In genomic region chr11:9016916-9017642, GRCh38 we compare ENCODE assay signal across 20 cellular contexts. TPM values are rescaled to one million over a fixed set of nuclear protein-coding genes. Genes with fewer than 3 reads are reported as not detected.
DNase-seq lines count a peak whose midpoint lies in the region; ATAC-seq, FAIRE-seq and TF ChIP-seq lines count a peak whose summit lies in the region.
"Had no signal": no experiment of that assay in that cellular context is flagged by ENCODE, and none has a peak within 500 bp of the region (broad histone marks: within the 10 kb centered on the region; RNA-seq: fewer than 3 reads in every experiment).

No MANE protein-coding gene starts in this region.

- no peak overlapping the region for H3K9ac ChIP-seq in K562 (ENCODE audit: insufficient read depth in 1 of 2, low read depth in 2 of 2, low read length in 2 of 2)
- no peak overlapping the region for H3K9ac ChIP-seq in smooth muscle cell (ENCODE audit: low read depth)
- H3K9ac ChIP-seq: parathyroid adenoma had no signal

- no TSS peak for BruUV-seq in K562 (replicated peaks; lab: Mats Ljungman, UMichigan)

- no peaks in the 10 kb centered on the region for H3K9me3 Mint-ChIP-seq in activated naive CD8-positive, alpha-beta T cell treated with anti-CD3 and anti-CD28 coated beads, Interleukin-2, amount 10 ng/mL, durations not matched to agents 7 days and 5 days
- peaks cover 1% of the 10 kb centered on the region for H3K9me3 Mint-ChIP-seq in activated naive CD8-positive, alpha-beta T cell treated with anti-CD3 and anti-CD28 coated beads for 36 hours
- no peaks in the 10 kb centered on the region for H3K9me3 Mint-ChIP-seq in stimulated activated effector memory CD8-positive, alpha-beta T cell treated with anti-CD3 and anti-CD28 coated beads, Interleukin-12 subunit alpha, Interleukin-12 subunit beta, amount 100 ng/mL, for 72 hours
- H3K9me3 Mint-ChIP-seq: naive thymus-derived CD4-positive, alpha-beta T cell had no signal

- in situ Hi-C loops in K562 (cut with MboI) = loop anchor here (10.0 kb wide), 1 partner anchor 118 kb away; no protein-coding TSS in a partner anchor

- ATAC-seq in activated naive CD8-positive, alpha-beta T cell treated with anti-CD3 and anti-CD28 coated beads, Interleukin-2, amount 10 ng/mL, durations not matched to agents 7 days and 5 days (ENCODE audit: low read depth) = peak; percentile 42
- ATAC-seq in K562 (no peak), esophagus mucosa (no peak)
- ATAC-seq in stimulated activated effector memory CD8-positive, alpha-beta T cell treated with anti-CD3 and anti-CD28 coated beads, Interleukin-12 subunit alpha, Interleukin-12 subunit beta, amount 100 ng/mL, for 72 hours = no peak

- no peak for TF ChIP-seq EP300 in K562 (IDR thresholded peaks at IDR 0.05; ENCODE audit: low read length)

- CTCF ChIA-PET in K562 (lab: Yijun Ruan, JAX; ENCODE audit: low intra/inter-chr PET ratio) = interaction anchor here (1.5 to 1.9 kb wide), 2 partner anchors 116 to 490 kb away, joined by 3 to 6 read pairs; no protein-coding TSS in a partner anchor

- H2AFZ ChIP-seq in K562 (ENCODE audit: low read depth, low read length) (0 out of 2 replicates have a peak overlapping the region, but pooled peaks have one; percentile 8), smooth muscle cell (ENCODE audit: low read depth) (peak overlapping the region; percentile 41)
- H2AFZ ChIP-seq: parathyroid adenoma had no signal

- peaks cover 11% of the 10 kb centered on the region for H3K27me3 Mint-ChIP-seq in activated naive CD8-positive, alpha-beta T cell treated with anti-CD3 and anti-CD28 coated beads, Interleukin-2, amount 10 ng/mL, durations not matched to agents 7 days and 5 days
- peaks cover 9% of the 10 kb centered on the region for H3K27me3 Mint-ChIP-seq in activated naive CD8-positive, alpha-beta T cell treated with anti-CD3 and anti-CD28 coated beads for 36 hours

- no peaks in the 10 kb centered on the region for H3K36me3 ChIP-seq in K562 (ENCODE audit: control insufficient read depth, insufficient read depth, low read length)
- H3K36me3 ChIP-seq in smooth muscle cell (ENCODE audit: low read depth) = no peaks in the 10 kb centered on the region

- no peak overlapping the region for H3K27ac Mint-ChIP-seq in activated naive CD8-positive, alpha-beta T cell treated with anti-CD3 and anti-CD28 coated beads, Interleukin-2, amount 10 ng/mL, durations not matched to agents 7 days and 5 days
- H3K27ac Mint-ChIP-seq in activated naive CD8-positive, alpha-beta T cell treated with anti-CD3 and anti-CD28 coated beads for 36 hours = no peak overlapping the region
- H3K27ac Mint-ChIP-seq in stimulated activated effector memory CD8-positive, alpha-beta T cell treated with anti-CD3 and anti-CD28 coated beads, Interleukin-12 subunit alpha, Interleukin-12 subunit beta, amount 100 ng/mL, for 72 hours = no peak overlapping the region
- H3K27ac Mint-ChIP-seq: CD4-positive, CD25-positive, alpha-beta regulatory T cell; H9 had no signal

- H3K27me3 ChIP-seq in K562 (ENCODE audit: control insufficient read depth in 2 of 2, insufficient read depth in 2 of 2, low read length in 2 of 2) = peaks cover 2 to 35% of the 10 kb centered on the region in 2 experiments; a peak in 3 of 5 replicates
- H3K27me3 ChIP-seq in smooth muscle cell (ENCODE audit: low read depth) = no peaks in the 10 kb centered on the region

- H3K36me3 Mint-ChIP-seq in activated naive CD8-positive, alpha-beta T cell treated with anti-CD3 and anti-CD28 coated beads, Interleukin-2, amount 10 ng/mL, durations not matched to agents 7 days and 5 days = no peaks in the 10 kb centered on the region
- no peaks in the 10 kb centered on the region for H3K36me3 Mint-ChIP-seq in activated naive CD8-positive, alpha-beta T cell treated with anti-CD3 and anti-CD28 coated beads for 36 hours
- H3K36me3 Mint-ChIP-seq in stimulated activated effector memory CD8-positive, alpha-beta T cell treated with anti-CD3 and anti-CD28 coated beads, Interleukin-12 subunit alpha, Interleukin-12 subunit beta, amount 100 ng/mL, for 72 hours = no peaks in the 10 kb centered on the region

- DNase-seq in activated naive CD8-positive, alpha-beta T cell treated with anti-CD3 and anti-CD28 coated beads, Interleukin-2, amount 10 ng/mL, durations not matched to agents 7 days and 5 days = no peak
- no peak for DNase-seq in activated naive CD8-positive, alpha-beta T cell treated with anti-CD3 and anti-CD28 coated beads for 36 hours
- DNase-seq in NCI-H69 (lab: John Stamatoyannopoulos, UW) (peak; percentile 78), K562 (ENCODE audit: extremely low read depth in 1 of 4, low spot score in 3 of 4) (no peak), smooth muscle cell (lab: John Stamatoyannopoulos, UW; ENCODE audit: unreplicated experiment) (no peak), middle frontal gyrus (ENCODE audit: extremely low spot score, low spot score) (no peak)
- no peak for DNase-seq in stimulated activated effector memory CD8-positive, alpha-beta T cell treated with anti-CD3 and anti-CD28 coated beads, Interleukin-12 subunit alpha, Interleukin-12 subunit beta, amount 100 ng/mL, for 72 hours (ENCODE audit: low spot score in 2 of 2)
- DNase-seq: activated CD4-positive, CD25-positive, alpha-beta regulatory T cell treated with anti-CD3 and anti-CD28 coated beads, Interleukin-2, amount 50 U/mL, for 72 hours; activated effector memory CD4-positive, alpha-beta T cell treated with anti-CD3 and anti-CD28 coated beads, Interleukin-2, amount 50 U/mL, for 16 hours; CD4-positive, CD25-positive, alpha-beta regulatory T cell; central memory CD4-positive, alpha-beta T cell; effector memory CD4-positive, alpha-beta T cell; H9; Karpas-422; naive thymus-derived CD4-positive, alpha-beta T cell; NCI-H1436 treated with DMSO at 0.1 percent for 48 hours; stimulated activated CD4-positive, alpha-beta T cell treated with anti-CD3 and anti-CD28 coated beads, Interleukin-2, amount 100 ng/mL, for 48 hours had no signal

- POLR2A ChIA-PET in activated naive CD8-positive, alpha-beta T cell treated with anti-CD3 and anti-CD28 coated beads, Interleukin-2, amount 10 ng/mL, durations not matched to agents 7 days and 5 days (lab: Charles Lee) = interaction anchor here (1.2 to 1.4 kb wide), 2 partner anchors 13 to 444 kb away, joined by 3 to 4 read pairs; partner anchors contain the start of genes NRIP3 and ZNF143
- POLR2A ChIA-PET in K562 (lab: Yijun Ruan, JAX) = interaction anchor here (0.5 to 3.4 kb wide), 2 partner anchors 14 to 947 kb away, joined by 3 to 17 read pairs; partner anchors contain the start of gene NRIP3

- no peaks in the 10 kb centered on the region for H4K20me1 ChIP-seq in K562 (replicated peaks; ENCODE audit: control insufficient read depth, insufficient read depth, low read length)
- no peaks in the 10 kb centered on the region for H4K20me1 ChIP-seq in smooth muscle cell (ENCODE audit: low read depth)

- no peak for TF ChIP-seq POLR2A in K562 (conservative IDR thresholded peaks at IDR 0.05)

- WGBS in K562 (ENCODE audit: insufficient coverage, low coverage, missing lambda C conversion rate) = 7% methylated on average over 6 of the region's 6 CpGs
- 68% methylated on average over 6 of the region's 6 CpGs for WGBS in smooth muscle cell (ENCODE audit: low lambda C conversion rate)

- H3K9me3 ChIP-seq in K562 (replicated peaks; ENCODE audit: control insufficient read depth, insufficient read depth, low read depth, low read length) = peaks cover 4% of the 10 kb centered on the region; the same call in 1 of the 2 replicates
- H3K9me3 ChIP-seq in smooth muscle cell (replicated peaks; ENCODE audit: low read depth) = no peaks in the 10 kb centered on the region

- peaks cover 18% of the 10 kb centered on the region for H3K4me1 Mint-ChIP-seq in activated naive CD8-positive, alpha-beta T cell treated with anti-CD3 and anti-CD28 coated beads, Interleukin-2, amount 10 ng/mL, durations not matched to agents 7 days and 5 days
- H3K4me1 Mint-ChIP-seq in activated naive CD8-positive, alpha-beta T cell treated with anti-CD3 and anti-CD28 coated beads for 36 hours = peaks cover 10% of the 10 kb centered on the region
- H3K4me1 Mint-ChIP-seq in stimulated activated effector memory CD8-positive, alpha-beta T cell treated with anti-CD3 and anti-CD28 coated beads, Interleukin-12 subunit alpha, Interleukin-12 subunit beta, amount 100 ng/mL, for 72 hours = no peaks in the 10 kb centered on the region

- H3K79me2 ChIP-seq in K562 (ENCODE audit: control insufficient read depth, insufficient read depth, low read length) (no peaks in the 10 kb centered on the region), smooth muscle cell (ENCODE audit: low read depth) (no peaks in the 10 kb centered on the region)
- H3K79me2 ChIP-seq: parathyroid adenoma had no signal

- H3K9me1 ChIP-seq in K562 (ENCODE audit: control insufficient read depth, insufficient read depth, low read length) = no peaks in the 10 kb centered on the region

- TF ChIP-seq CTCF in K562 (IDR thresholded peaks at IDR 0.05 in 2 of 3, conservative IDR thresholded peaks at IDR 0.05 in 1 of 3; ENCODE audit: insufficient read depth in 2 of 3, low read depth in 1 of 3, low read length in 3 of 3) (no peak), smooth muscle cell (IDR thresholded peaks at IDR 0.05; ENCODE audit: borderline replicate concordance, insufficient read depth, poor library complexity, severe bottlenecking) (no peak)

- no peak for FAIRE-seq in K562 (lab: Jason Lieb, UNC)

- no peaks in the 10 kb centered on the region for H3F3A ChIP-seq in smooth muscle cell (ENCODE audit: low read depth)

- H3K4me2 ChIP-seq in K562 (ENCODE audit: insufficient read depth, low read length) (no peak overlapping the region), smooth muscle cell (peak overlapping the region; percentile 12)

- intact Hi-C loops in K562 (cut with micrococcal nuclease) = loop anchor here (5.0 kb wide), 1 partner anchor 45 kb away; no protein-coding TSS in a partner anchor

- H3K4me1 ChIP-seq in K562 (replicated peaks in 1 of 2; ENCODE audit: control insufficient read depth in 2 of 2, insufficient read depth in 2 of 2, low read length in 2 of 2) = no peaks in the 10 kb centered on the region; a peak in 2 of 5 replicates
- H3K4me1 ChIP-seq in smooth muscle cell (ENCODE audit: low read depth) = peaks cover 21% of the 10 kb centered on the region
- H3K4me1 ChIP-seq: parathyroid adenoma had no signal

- H3K4me3 Mint-ChIP-seq in activated naive CD8-positive, alpha-beta T cell treated with anti-CD3 and anti-CD28 coated beads, Interleukin-2, amount 10 ng/mL, durations not matched to agents 7 days and 5 days = no peak overlapping the region
- H3K4me3 Mint-ChIP-seq in activated naive CD8-positive, alpha-beta T cell treated with anti-CD3 and anti-CD28 coated beads for 36 hours = no peak overlapping the region
- H3K4me3 Mint-ChIP-seq in stimulated activated effector memory CD8-positive, alpha-beta T cell treated with anti-CD3 and anti-CD28 coated beads, Interleukin-12 subunit alpha, Interleukin-12 subunit beta, amount 100 ng/mL, for 72 hours = no peak overlapping the region
- H3K4me3 Mint-ChIP-seq: CD4-positive, CD25-positive, alpha-beta regulatory T cell; H9 had no signal

- H3K27ac ChIP-seq in K562 (ENCODE audit: extremely low read depth, low read depth, low read length) = no peak overlapping the region
- H3K27ac ChIP-seq in smooth muscle cell (ENCODE audit: low read depth) = peak overlapping the region; percentile 1
- H3K27ac ChIP-seq: parathyroid adenoma had no signal

- TF ChIP-seq RAD21 in K562 (CRISPR knock-in tag; conservative IDR thresholded peaks at IDR 0.05 in 1 of 2, IDR thresholded peaks at IDR 0.05 in 1 of 2) = no peak

- H3K4me3 ChIP-seq in K562 (no peak overlapping the region), smooth muscle cell (no peak overlapping the region)
- H3K4me3 ChIP-seq: lung had no signal

RNA-seq across cellular contexts. Expression of gene NRIP3, which starts 13.3 kb away (rescaled TPM):
- 1 to 10 TPM; 1.4 to 2.0 TPM for total RNA-seq in activated naive CD8-positive, alpha-beta T cell treated with anti-CD3 and anti-CD28 coated beads, Interleukin-2, amount 10 ng/mL, durations not matched to agents 7 days and 5 days
- total RNA-seq in activated naive CD8-positive, alpha-beta T cell treated with anti-CD3 and anti-CD28 coated beads for 36 hours = 1 to 10 TPM in 1 of 2 experiments, under 1 TPM in 1; 0.95 to 1.5 TPM
- 16.4 and 21.2 TPM in 2 replicates for total RNA-seq in K562 (2011; cell fraction: chromatin; rRNA removed; ENCODE audit: low replicate concordance)
- 12.2 and 12.6 TPM in 2 replicates for total RNA-seq in K562 (2011; cell fraction: nucleolus; rRNA removed)
- 15.0 and 21.2 TPM in 2 replicates for total RNA-seq in K562 (2011; cell fraction: nucleoplasm; rRNA removed)
- 10.9 and 11.4 TPM in 2 replicates for total RNA-seq in K562 (2014; rRNA removed)
- total RNA-seq in K562 (2014; rRNA removed; fragmentation: Illumina TruSeq; extraction: Trizol) = 16.6 and 18.9 TPM in 2 replicates
- total RNA-seq in K562 (2015; rRNA removed; fragmentation: Illumina TruSeq; extraction: Trizol) = 12.9 and 13.8 TPM in 2 replicates
- total RNA-seq in K562 (2021) = 14.4 and 15.3 TPM in 2 replicates
- polyA plus RNA-seq in K562 (2011; rRNA removed) = 12.0 and 18.7 TPM in 2 replicates
- polyA plus RNA-seq in K562 (2011; cell fraction: cytosol; rRNA removed) = 9.9 and 10.9 TPM in 2 replicates
- polyA plus RNA-seq in K562 (2011; cell fraction: nucleus; rRNA removed) = 11.9 and 13.7 TPM in 2 replicates
- polyA plus RNA-seq in K562 (2012) = 7.2 and 9.1 TPM in 2 replicates
- polyA plus RNA-seq in K562 (2014; fragmentation: Illumina TruSeq; extraction: Trizol) = 11.6 and 12.6 TPM in 2 replicates
- polyA plus RNA-seq in K562 (2014; fragmentation: Nextera tagmentation; extraction: Ambion mirVana) = 1 to 10 TPM; 4.4 to 6.4 TPM
- 7.4 and 8.5 TPM in 2 replicates for polyA plus RNA-seq in K562 (2014; rRNA removed)
- polyA minus RNA-seq in K562 (2011; rRNA and poly(A)+ RNA removed) = 22.0 and 27.3 TPM in 2 replicates
- polyA minus RNA-seq in K562 (2011; cell fraction: cytosol; rRNA and poly(A)+ RNA removed) = 9.7 and 16.0 TPM in 2 replicates
- 5.4 and 6.0 TPM in 2 replicates for polyA minus RNA-seq in K562 (2011; cell fraction: nucleus; rRNA and poly(A)+ RNA removed)
- 19.6 and 19.9 TPM in 2 replicates for total RNA-seq in smooth muscle cell
- polyA plus RNA-seq in smooth muscle cell = 8.4 and 10.1 TPM in 2 replicates
- 0.80 TPM for total RNA-seq in esophagus mucosa

RNA-seq across cellular contexts. Expression of gene TMEM9B, which starts 52.8 kb away (rescaled TPM):
- total RNA-seq in activated naive CD8-positive, alpha-beta T cell treated with anti-CD3 and anti-CD28 coated beads, Interleukin-2, amount 10 ng/mL, durations not matched to agents 7 days and 5 days = 10 to 100 TPM; 28.9 to 32.4 TPM
- total RNA-seq in activated naive CD8-positive, alpha-beta T cell treated with anti-CD3 and anti-CD28 coated beads for 36 hours = 10 to 100 TPM; 21.1 to 22.3 TPM
- total RNA-seq in K562 (2011; cell fraction: chromatin; rRNA removed; ENCODE audit: low replicate concordance) = 13.2 and 21.8 TPM in 2 replicates
- total RNA-seq in K562 (2011; cell fraction: nucleolus; rRNA removed) = 13.7 and 14.1 TPM in 2 replicates
- total RNA-seq in K562 (2011; cell fraction: nucleoplasm; rRNA removed) = 20.6 and 29.5 TPM in 2 replicates
- total RNA-seq in K562 (2014; rRNA removed) = 9.8 and 14.7 TPM in 2 replicates
- total RNA-seq in K562 (2014; rRNA removed; fragmentation: Illumina TruSeq; extraction: Trizol) = 17.8 and 19.9 TPM in 2 replicates
- total RNA-seq in K562 (2015; rRNA removed; fragmentation: Illumina TruSeq; extraction: Trizol) = 15.8 and 19.4 TPM in 2 replicates
- 14.0 TPM in 2 replicates for total RNA-seq in K562 (2021)
- 12.8 and 20.0 TPM in 2 replicates for polyA plus RNA-seq in K562 (2011; rRNA removed)
- polyA plus RNA-seq in K562 (2011; cell fraction: cytosol; rRNA removed) = 7.1 and 10.5 TPM in 2 replicates
- polyA plus RNA-seq in K562 (2011; cell fraction: nucleus; rRNA removed) = 5.1 and 5.3 TPM in 2 replicates
- polyA plus RNA-seq in K562 (2012) = 15.9 and 22.1 TPM in 2 replicates
- polyA plus RNA-seq in K562 (2014; fragmentation: Illumina TruSeq; extraction: Trizol) = 12.5 and 16.0 TPM in 2 replicates
- 1 to 10 TPM; 7.7 to 9.6 TPM for polyA plus RNA-seq in K562 (2014; fragmentation: Nextera tagmentation; extraction: Ambion mirVana)
- 11.9 and 16.6 TPM in 2 replicates for polyA plus RNA-seq in K562 (2014; rRNA removed)
- 12.4 and 14.1 TPM in 2 replicates for polyA minus RNA-seq in K562 (2011; rRNA and poly(A)+ RNA removed)
- polyA minus RNA-seq in K562 (2011; cell fraction: cytosol; rRNA and poly(A)+ RNA removed) = 3.0 and 4.0 TPM in 2 replicates
- polyA minus RNA-seq in K562 (2011; cell fraction: nucleus; rRNA and poly(A)+ RNA removed) = 5.8 and 6.3 TPM in 2 replicates
- 39.3 and 41.1 TPM in 2 replicates for total RNA-seq in smooth muscle cell
- polyA plus RNA-seq in smooth muscle cell = 35.9 and 47.8 TPM in 2 replicates
- 41.8 TPM for total RNA-seq in esophagus mucosa
